ENCODE assay signal across 25 cellular contexts in the genomic region with DNA sequence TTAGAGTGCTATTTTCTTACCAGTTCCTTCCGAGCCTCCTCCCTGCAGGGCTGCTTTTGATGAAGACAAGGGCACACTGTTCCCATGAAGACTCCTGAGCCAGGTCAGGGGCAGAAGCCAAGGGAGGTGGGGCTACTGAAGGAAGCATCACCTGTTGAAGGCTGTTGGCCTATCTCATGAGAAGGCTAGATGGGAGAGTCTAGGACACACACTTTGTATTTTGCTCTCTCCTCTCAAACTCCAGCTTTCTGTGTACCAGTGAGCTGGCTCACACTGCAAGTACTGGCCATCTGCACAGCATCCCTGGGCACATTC.
A peak's percentile ranks its signal among the peaks of the same experiment; 100 is the strongest.
DNase-seq lines count a peak whose midpoint lies in the region; ATAC-seq and TF ChIP-seq lines count a peak whose summit lies in the region.
"Had no signal": no experiment of that assay in that cellular context is flagged by ENCODE, and none has a peak within 500 bp of the region (broad histone marks: within the 10 kb centered on the region; RNA-seq: fewer than 3 reads in every experiment).

No MANE protein-coding gene starts in this region.

- H3K36me3 ChIP-seq in SK-N-SH (replicated peaks in 1 of 2; ENCODE audit: control insufficient read depth in 1 of 2, insufficient read depth in 2 of 2, low read length in 1 of 2) (no peaks in the 10 kb centered on the region), esophagus squamous epithelium (no peaks in the 10 kb centered on the region), vagina (no peaks in the 10 kb centered on the region)
- H3K36me3 ChIP-seq: gastrocnemius medialis had no signal

- H2AK5ac ChIP-seq in H9 (ENCODE audit: insufficient read length, low read length) = no peak overlapping the region

- H3K56ac ChIP-seq in H9 (ENCODE audit: insufficient read length, low read depth, low read length) = no peak overlapping the region

- H3K4me3 Mint-ChIP-seq in osteocyte (ENCODE audit: unreplicated experiment) = no peak overlapping the region
- H3K4me3 Mint-ChIP-seq in H9 = no peak overlapping the region
- H3K4me3 Mint-ChIP-seq: activated naive CD8-positive, alpha-beta T cell; activated T-helper 17 cell treated with anti-CD3 and anti-CD28 coated beads, Interleukin-2, amount 50 U/mL, for 72 hours; CD8-positive, alpha-beta memory T cell; effector memory CD8-positive, alpha-beta T cell; T-cell had no signal

- H3K4ac ChIP-seq in H9 (ENCODE audit: low read depth, low read length) = no peak overlapping the region

- no peaks in the 10 kb centered on the region for H3K9me2 ChIP-seq in SK-N-SH

- 0 out of 2 replicates have a peak overlapping the region, but pooled peaks have one; percentile 27 for H3K4me2 ChIP-seq in SK-N-SH
- no peak overlapping the region for H3K4me2 ChIP-seq in H9 (ENCODE audit: insufficient read depth, insufficient read length, low read length)
- H3K4me2 ChIP-seq: PC-9 had no signal

- POLR2A ChIA-PET in SK-N-SH (lab: Yijun Ruan, JAX) = no interaction called here

- no peak overlapping the region for H2BK15ac ChIP-seq in H9 (ENCODE audit: low read depth, low read length)

- H3K4me1 Mint-ChIP-seq in osteocyte (ENCODE audit: unreplicated experiment) (peaks cover 41% of the 10 kb centered on the region), H9 (peaks cover 4 to 7% of the 10 kb centered on the region in 2 experiments; a peak in 3 of 4 replicates)
- H3K4me1 Mint-ChIP-seq: activated T-helper 17 cell treated with anti-CD3 and anti-CD28 coated beads, Interleukin-2, amount 50 U/mL, for 72 hours; CD8-positive, alpha-beta memory T cell; T-cell had no signal

- H2BK5ac ChIP-seq in H9 (ENCODE audit: insufficient read length, low read length) = no peak overlapping the region

- H2AFZ ChIP-seq in SK-N-SH (ENCODE audit: low read depth) (no peak overlapping the region), H9 (ENCODE audit: low read length) (no peak overlapping the region)
- H2AFZ ChIP-seq: PC-9 had no signal

- H4K20me1 ChIP-seq in SK-N-SH (ENCODE audit: insufficient read depth) = no peaks in the 10 kb centered on the region
- no peaks in the 10 kb centered on the region for H4K20me1 ChIP-seq in H9 (ENCODE audit: control insufficient read depth, insufficient read depth, insufficient read length)

- no peaks in the 10 kb centered on the region for H3K23me2 ChIP-seq in H9 (ENCODE audit: insufficient read length, low read depth, low read length, poor library complexity, severe bottlenecking)

- no peak overlapping the region for H2BK20ac ChIP-seq in H9 (ENCODE audit: low read depth, low read length, poor library complexity, severe bottlenecking)

- H3K4me3 ChIP-seq in SK-N-SH (ENCODE audit: low read depth in 2 of 2, low read length in 1 of 2) (no peak overlapping the region), esophagus squamous epithelium (no peak overlapping the region), vagina (peak overlapping the region in 1 of 2 donors; percentile 23)
- H3K4me3 ChIP-seq: gastrocnemius medialis, mucosa of descending colon, PC-9 had no signal

- H4K5ac ChIP-seq in H9 (ENCODE audit: insufficient read length, low read depth, low read length) = no peak overlapping the region

- H3K18ac ChIP-seq in H9 (ENCODE audit: insufficient read length, low read depth, low read length) = no peak overlapping the region

- TF ChIP-seq RAD21 in SK-N-SH (IDR thresholded peaks at IDR 0.05; ENCODE audit: low read length) = no peak

- CTCF ChIA-PET in SK-N-SH (lab: Yijun Ruan, JAX) = no interaction called here

- no peaks in the 10 kb centered on the region for H3K79me1 ChIP-seq in H9 (ENCODE audit: insufficient read depth, low read depth, low read length, poor library complexity, severe bottlenecking)

- no peaks in the 10 kb centered on the region for H3K36me3 Mint-ChIP-seq in osteocyte (ENCODE audit: unreplicated experiment)
- no peaks in the 10 kb centered on the region for H3K36me3 Mint-ChIP-seq in H9 (ENCODE audit: insufficient read depth in 1 of 3, low read depth in 3 of 3)
- H3K36me3 Mint-ChIP-seq: activated naive CD8-positive, alpha-beta T cell; CD8-positive, alpha-beta memory T cell; T-cell had no signal

- TF ChIP-seq CTCF in SK-N-SH (IDR thresholded peaks at IDR 0.05) = no peak
- TF ChIP-seq CTCF in esophagus squamous epithelium (IDR thresholded peaks at IDR 0.05) = no peak
- no peak for TF ChIP-seq CTCF in osteocyte (IDR thresholded peaks at IDR 0.05)
- TF ChIP-seq CTCF in vagina (IDR thresholded peaks at IDR 0.05) = no peak
- TF ChIP-seq CTCF in H9 (conservative IDR thresholded peaks at IDR 0.05) = no peak

- TF ChIP-seq EP300 in SK-N-SH (IDR thresholded peaks at IDR 0.05; ENCODE audit: borderline replicate concordance in 1 of 2, low read depth in 1 of 2, low read length in 1 of 2) = no peak

- H3K14ac ChIP-seq in H9 (ENCODE audit: insufficient read depth, low read length) = no peak overlapping the region

- H3K23ac ChIP-seq in H9 (ENCODE audit: insufficient read length, low read depth, low read length) = no peak overlapping the region

- no peaks in the 10 kb centered on the region for H3F3A ChIP-seq in SK-N-SH (replicated peaks; ENCODE audit: insufficient read depth)

- TF ChIP-seq POLR2A in esophagus squamous epithelium (IDR thresholded peaks at IDR 0.05) (no peak), vagina (IDR thresholded peaks at IDR 0.05) (no peak)

- H4K8ac ChIP-seq in H9 (replicated peaks; ENCODE audit: insufficient read length, low read depth, low read length) = no peak overlapping the region

- H2BK12ac ChIP-seq in H9 (ENCODE audit: insufficient read length, low read depth, low read length) = no peak overlapping the region

- H3K9me3 Mint-ChIP-seq in osteocyte (ENCODE audit: unreplicated experiment) (peaks cover 10% of the 10 kb centered on the region), H9 (no peaks in the 10 kb centered on the region)

- no peak overlapping the region for H3K27ac ChIP-seq in SK-N-SH (ENCODE audit: low read depth in 2 of 2, low read length in 1 of 2)
- H3K27ac ChIP-seq in esophagus squamous epithelium = peak overlapping the region in 3 of 4 donors; percentile 28 to 77 (median 63)
- H3K27ac ChIP-seq in vagina = peak overlapping the region; percentile 62
- H3K27ac ChIP-seq in H9 (ENCODE audit: insufficient read length, low read depth, low read length) = no peak overlapping the region
- H3K27ac ChIP-seq: 22Rv1, gastrocnemius medialis, PC-9 had no signal

- H3K9me3 ChIP-seq in SK-N-SH (no peaks in the 10 kb centered on the region), esophagus squamous epithelium (no peaks in the 10 kb centered on the region), vagina (no peaks in the 10 kb centered on the region), H9 (ENCODE audit: control insufficient read depth, low read depth, low read length) (no peaks in the 10 kb centered on the region)
- H3K9me3 ChIP-seq: gastrocnemius medialis, mucosa of descending colon had no signal

- H4K91ac ChIP-seq in H9 (ENCODE audit: insufficient read length, low read depth, low read length) = no peak overlapping the region

- H3K27ac Mint-ChIP-seq in osteocyte (ENCODE audit: unreplicated experiment) (peak overlapping the region; percentile 85), H9 (no peak overlapping the region)
- H3K27ac Mint-ChIP-seq: activated naive CD8-positive, alpha-beta T cell; activated T-helper 17 cell treated with anti-CD3 and anti-CD28 coated beads, Interleukin-2, amount 50 U/mL, for 72 hours; CD8-positive, alpha-beta memory T cell; effector memory CD8-positive, alpha-beta T cell; T-cell had no signal

- 0% methylated on average over 1 of the region's 1 CpG for WGBS in SK-N-SH (ENCODE audit: low lambda C conversion rate)
- 75 to 90% methylated on average over 1 of the region's 1 CpG for WGBS in esophagus squamous epithelium, 2 donors
- no CpG with 5 or more reads among the region's 1 CpG for WGBS in H9 (ENCODE audit: extremely low coverage, insufficient read length, low lambda C conversion rate)

- H3K27me3 ChIP-seq in SK-N-SH (ENCODE audit: insufficient read depth) (no peaks in the 10 kb centered on the region), esophagus squamous epithelium (no peaks in the 10 kb centered on the region), vagina (no peaks in the 10 kb centered on the region), H9 (ENCODE audit: insufficient read depth, low read length) (no peaks in the 10 kb centered on the region)
- H3K27me3 ChIP-seq: gastrocnemius medialis had no signal

- no peak for DNase-seq in SK-N-SH
- DNase-seq in esophagus squamous epithelium (lab: John Stamatoyannopoulos, UW) = no peak
- no peak for DNase-seq in osteocyte (ENCODE audit: extremely low spot score, unreplicated experiment)
- DNase-seq in vagina (ENCODE audit: extremely low spot score in 2 of 2) = no peak
- no peak for DNase-seq in NCI-H2107 (lab: John Stamatoyannopoulos, UW)
- no peak for DNase-seq in AG08395 (ENCODE audit: low spot score)
- DNase-seq in H9 = no peak
- DNase-seq: activated CD4-positive, alpha-beta T cell treated with anti-CD3 and anti-CD28 coated beads, Interleukin-2, amount 50 U/mL, for 48 hours; activated CD8-positive, alpha-beta memory T cell treated with anti-CD3 and anti-CD28 coated beads, Interleukin-2, amount 50 U/mL, for 48 hours; CD8-positive, alpha-beta memory T cell; effector memory CD8-positive, alpha-beta T cell; gastrocnemius medialis; KG1; mucosa of descending colon; MV-4-11; NCI-H146; NCI-H524; PC-9; SIG-M5; T-cell had no signal

- H2BK120ac ChIP-seq in H9 (ENCODE audit: low read depth, low read length, poor library complexity, severe bottlenecking) = no peak overlapping the region

- no peak for ATAC-seq in SK-N-SH treated with all-trans-retinoic acid at 6 μM for 48 hours
- ATAC-seq: activated T-helper 17 cell treated with anti-CD3 and anti-CD28 coated beads, Interleukin-2, amount 50 U/mL, for 72 hours; effector memory CD8-positive, alpha-beta T cell; esophagus mucosa; gastrocnemius medialis; T-cell had no signal

- H3K4me1 ChIP-seq in SK-N-SH (ENCODE audit: control insufficient read depth in 1 of 2, insufficient read depth in 2 of 2, low read depth in 1 of 2, low read length in 1 of 2) (no peaks in the 10 kb centered on the region), esophagus squamous epithelium (peaks cover 0 to 13% (median 0%) of the 10 kb centered on the region in 3 donors), vagina (peaks cover 13% of the 10 kb centered on the region), H9 (ENCODE audit: insufficient read depth, low read length) (no peaks in the 10 kb centered on the region)
- H3K4me1 ChIP-seq: gastrocnemius medialis had no signal

- H3T11ph ChIP-seq in H9 (ENCODE audit: low read length) = no peak overlapping the region

- H3K79me2 ChIP-seq in SK-N-SH (ENCODE audit: insufficient read depth) (no peaks in the 10 kb centered on the region), H9 (ENCODE audit: insufficient read depth, low read length) (no peaks in the 10 kb centered on the region)

- no peak overlapping the region for H3K9ac ChIP-seq in SK-N-SH
- H3K9ac ChIP-seq in H9 (ENCODE audit: extremely low read depth, insufficient read length, low read length) = no peak overlapping the region

- intact Hi-C loops in esophagus squamous epithelium (cut with DNase I) = no loop called here
- intact Hi-C loops in vagina (cut with DNase I) = no loop called here

- H3K27me3 Mint-ChIP-seq in osteocyte (ENCODE audit: unreplicated experiment) = no peaks in the 10 kb centered on the region
- no peaks in the 10 kb centered on the region for H3K27me3 Mint-ChIP-seq in H9 (ENCODE audit: low read depth)
- H3K27me3 Mint-ChIP-seq: activated naive CD8-positive, alpha-beta T cell; activated T-helper 17 cell treated with anti-CD3 and anti-CD28 coated beads, Interleukin-2, amount 50 U/mL, for 72 hours; CD8-positive, alpha-beta memory T cell; effector memory CD8-positive, alpha-beta T cell; T-cell had no signal

Comparison
In these comparisons a context has a peak if more than half of its experiments do, and no peak if none do; other contexts are left out.
1. H3K27ac ChIP-seq: peak in esophagus squamous epithelium (3 of 4) and vagina (single experiment); none in SK-N-SH (0 of 2) and H9 (single experiment).